In genomic region chr5:146556884-146557283, GRCh38 we compare ENCODE assay signal across 16 cellular contexts. TPM values are rescaled to one million over a fixed set of nuclear protein-coding genes. Genes with fewer than 3 reads are reported as not detected.
DNase-seq lines count a peak whose midpoint lies in the region; FAIRE-seq and TF ChIP-seq lines count a peak whose summit lies in the region.
"Not testable (repeated sequence)": the region's sequence is repeated elsewhere in the genome, so short reads cannot be mapped to it uniquely, and the experiment has no call there.
"Had no signal": no experiment of that assay in that cellular context is flagged by ENCODE, and none has a peak within 500 bp of the region (broad histone marks: within the 10 kb centered on the region; RNA-seq: fewer than 3 reads in every experiment).

No MANE protein-coding gene starts in this region.

- H3K23ac ChIP-seq in H1 (ENCODE audit: insufficient read length); neuronal stem cell (ENCODE audit: low read depth, low read length, poor library complexity): not testable (repeated sequence)

- not testable (repeated sequence) for H3K27ac ChIP-seq in OCI-LY7 (ENCODE audit: low read depth, low read length, poor library complexity, severe bottlenecking); H1 (ENCODE audit: low read depth, low read length); neuronal stem cell (replicated peaks; ENCODE audit: low read length)

- H4K8ac ChIP-seq in H1 (ENCODE audit: extremely low read depth, insufficient read depth, low read length); neuronal stem cell (ENCODE audit: low read depth, low read length): not testable (repeated sequence)

- H4K5ac ChIP-seq in H1 (ENCODE audit: insufficient read length, low read depth, low read length): not testable (repeated sequence)

- H3K18ac ChIP-seq in H1 (ENCODE audit: extremely low read depth, low read length): not testable (repeated sequence)
- peak overlapping the region; percentile 64 for H3K18ac ChIP-seq in neuronal stem cell (ENCODE audit: low read length)

- TF ChIP-seq RAD21 in H1 (IDR thresholded peaks at IDR 0.05 in 1 of 2, conservative IDR thresholded peaks at IDR 0.05 in 1 of 2; ENCODE audit: low read depth in 2 of 2, low read length in 2 of 2): peak; percentile 30 to 51; a peak in 3 of 4 replicates

- H3K36me3 ChIP-seq in BE2C; GM06990 (ENCODE audit: control insufficient read depth, insufficient read depth, low read length); OCI-LY7 (ENCODE audit: insufficient read depth, low read length); H1 (ENCODE audit: control insufficient read depth in 2 of 4, insufficient read depth in 4 of 4, low read length in 3 of 4); neuronal stem cell (replicated peaks in 1 of 2; ENCODE audit: control insufficient read depth in 2 of 2, insufficient read depth in 2 of 2, low read length in 2 of 2): not testable (repeated sequence)

- not testable (repeated sequence) for TF ChIP-seq POLR2A in H1 (IDR thresholded peaks at IDR 0.05; ENCODE audit: control extremely low read depth in 1 of 2, low read depth in 2 of 2, low read length in 2 of 2)

- not testable (repeated sequence) for H3K4me2 ChIP-seq in OCI-LY7 (ENCODE audit: low read length); H1 (ENCODE audit: insufficient read depth in 1 of 2, low read depth in 2 of 2, low read length in 2 of 2); neuronal stem cell (ENCODE audit: insufficient read depth, low read length, poor library complexity, severe bottlenecking)

- H2AK5ac ChIP-seq in H1 (ENCODE audit: low read depth, low read length); neuronal stem cell (ENCODE audit: low read depth, low read length): not testable (repeated sequence)

- not testable (repeated sequence) for H2BK5ac ChIP-seq in H1 (ENCODE audit: low read depth, low read length); neuronal stem cell (ENCODE audit: low read length)

- POLR2A ChIA-PET in OCI-LY7 (lab: Charles Lee); H1 (lab: Charles Lee; ENCODE audit: partially characterized antibody): not testable (repeated sequence)

- H3K79me2 ChIP-seq in OCI-LY7 (ENCODE audit: insufficient read depth, low read depth, low read length); H1 (ENCODE audit: control insufficient read depth in 1 of 2, insufficient read depth in 2 of 2, low read length in 2 of 2): not testable (repeated sequence)

- H2AFZ ChIP-seq in OCI-LY7 (ENCODE audit: low read length); H1 (ENCODE audit: low read length); neuronal stem cell (ENCODE audit: low read length): not testable (repeated sequence)

- FAIRE-seq in H1 (lab: Jason Lieb, UNC): not testable (repeated sequence)

- H3K9me2 ChIP-seq in OCI-LY7 (ENCODE audit: insufficient read depth, low read length): not testable (repeated sequence)

- TF ChIP-seq EP300 in H1 (IDR thresholded peaks at IDR 0.05; ENCODE audit: borderline replicate concordance in 1 of 2, low read depth in 2 of 2, low read length in 2 of 2): not testable (repeated sequence)

- H2BK12ac ChIP-seq in H1 (ENCODE audit: low read depth, low read length); neuronal stem cell (ENCODE audit: low read length): not testable (repeated sequence)

- H3K9ac ChIP-seq in H1 (replicated peaks in 1 of 4; ENCODE audit: extremely low read depth in 1 of 4, low read depth in 3 of 4, low read length in 3 of 4); neuronal stem cell (ENCODE audit: low read depth, low read length, poor library complexity): not testable (repeated sequence)

- H3K23me2 ChIP-seq in H1 (ENCODE audit: low read depth, low read length): not testable (repeated sequence)

- intact Hi-C loops in OCI-LY7 (cut with micrococcal nuclease; ENCODE audit: unreplicated experiment): not testable (repeated sequence)

- not testable (repeated sequence) for H3K56ac ChIP-seq in H1 (replicated peaks; ENCODE audit: insufficient read length, low read depth, low read length)

- not testable (repeated sequence) for H3K4me3 ChIP-seq in BE2C (ENCODE audit: low read depth, low read length); GM06990 (replicated peaks; ENCODE audit: low read depth, low read length); OCI-LY7 (ENCODE audit: low read depth, low read length, poor library complexity, severe bottlenecking); H1 (ENCODE audit: extremely low read depth in 1 of 4, insufficient read depth in 2 of 4, low read depth in 3 of 4, low read length in 4 of 4); neuronal stem cell (ENCODE audit: low read length in 2 of 2)

- H3K14ac ChIP-seq in H1 (ENCODE audit: insufficient read length); neuronal stem cell (ENCODE audit: low read length): not testable (repeated sequence)

- not testable (repeated sequence) for H3K4ac ChIP-seq in H1 (replicated peaks; ENCODE audit: insufficient read length, low read depth, low read length); neuronal stem cell (ENCODE audit: low read length)

- TF ChIP-seq CTCF in BE2C (IDR thresholded peaks at IDR 0.05; ENCODE audit: low read depth, low read length): peak; percentile 34; the same call in 1 of the 2 replicates
- peak; percentile 39 for TF ChIP-seq CTCF in GM06990 (IDR thresholded peaks at IDR 0.05; ENCODE audit: insufficient read depth, low read length, poor library complexity, severe bottlenecking)
- peak; percentile 35 for TF ChIP-seq CTCF in GM12873 (IDR thresholded peaks at IDR 0.05; ENCODE audit: insufficient read depth, low read depth, low read length, missing control alignments)
- peak; percentile 14 for TF ChIP-seq CTCF in GM20000 (IDR thresholded peaks at IDR 0.05; ENCODE audit: extremely low read depth, missing control alignments)
- TF ChIP-seq CTCF in LNCAP (IDR thresholded peaks at IDR 0.05): 0 out of 2 replicates have a peak, but pooled peaks have one; percentile 11
- TF ChIP-seq CTCF in OCI-LY7 (conservative IDR thresholded peaks at IDR 0.05; ENCODE audit: low read length): peak; percentile 38; the same call in 1 of the 2 replicates
- TF ChIP-seq CTCF in H1 (IDR thresholded peaks at IDR 0.05; ENCODE audit: control extremely low read depth in 1 of 3, insufficient read depth in 1 of 3, low read depth in 1 of 3, low read length in 3 of 3): peak; percentile 24 to 38 (median 30); a peak in 3 of 4 replicates

- not testable (repeated sequence) for H3K4me1 ChIP-seq in BE2C; OCI-LY7 (ENCODE audit: insufficient read depth, low read length, poor library complexity, severe bottlenecking); H1 (replicated peaks in 1 of 4; ENCODE audit: control insufficient read depth in 3 of 4, insufficient read depth in 4 of 4, low read length in 3 of 4); neuronal stem cell (ENCODE audit: control insufficient read depth in 2 of 2, insufficient read depth in 1 of 2, low read depth in 1 of 2, low read length in 2 of 2)

- 95% methylated on average over 4 of the region's 4 CpGs; no CpG with 5 or more reads in 1 of the 2 experiments for WGBS in H1 (ENCODE audit: extremely low coverage in 1 of 2, insufficient coverage in 1 of 2, insufficient read length in 1 of 2, insufficient replicate concordance in 2 of 2, low coverage in 1 of 2, low lambda C conversion rate in 2 of 2, missing lambda C conversion rate in 1 of 2), 2 experiments
- no CpG with 5 or more reads among the region's 4 CpGs for WGBS in neuronal stem cell (ENCODE audit: extremely low coverage in 2 of 2, insufficient read length in 2 of 2, insufficient replicate concordance in 1 of 2), 2 donors

- not testable (repeated sequence) for DNase-seq in BE2C; GM06990 (ENCODE audit: extremely low read depth, insufficient read length); GM20000 (ENCODE audit: low spot score); OCI-LY7 (ENCODE audit: low spot score); H1 (ENCODE audit: low read depth in 1 of 2, low spot score in 2 of 2); neuronal stem cell (ENCODE audit: low spot score)

- not testable (repeated sequence) for H2BK120ac ChIP-seq in H1 (replicated peaks; ENCODE audit: low read depth, low read length); neuronal stem cell (ENCODE audit: low read depth, low read length)

- H3K79me1 ChIP-seq in H1 (ENCODE audit: low read depth, low read length); neuronal stem cell (ENCODE audit: low read depth, low read length): not testable (repeated sequence)

- H4K91ac ChIP-seq in H1 (replicated peaks; ENCODE audit: insufficient read length, low read length); neuronal stem cell (ENCODE audit: low read depth, low read length, poor library complexity): not testable (repeated sequence)

- CTCF ChIA-PET in OCI-LY7 (lab: Charles Lee; ENCODE audit: unreplicated experiment): not testable (repeated sequence)
- CTCF ChIA-PET in H1 (lab: Charles Lee; ENCODE audit: partially characterized antibody): interaction anchor here (0.6 to 4.0 kb wide), 5 partner anchors 9 to 409 kb away, joined by 3 to 14 read pairs (median 4); no protein-coding TSS in a partner anchor

- H3K9me3 ChIP-seq in BE2C; OCI-LY7 (ENCODE audit: low read length); H1 (ENCODE audit: insufficient read depth in 2 of 2, low read depth in 1 of 2, low read length in 1 of 2); neuronal stem cell (replicated peaks in 1 of 2; ENCODE audit: control insufficient read depth in 2 of 2, insufficient read depth in 1 of 2, low read depth in 1 of 2, low read length in 2 of 2): not testable (repeated sequence)

- not testable (repeated sequence) for H2BK20ac ChIP-seq in H1 (ENCODE audit: low read length)

- not testable (repeated sequence) for H3K27me3 ChIP-seq in BE2C; GM06990 (replicated peaks; ENCODE audit: control insufficient read depth, insufficient read depth, low read length); H1 (replicated peaks in 1 of 4; ENCODE audit: control insufficient read depth in 3 of 4, extremely low read depth in 1 of 4, insufficient read depth in 3 of 4, low read length in 3 of 4); neuronal stem cell (ENCODE audit: control insufficient read depth in 3 of 3, insufficient read depth in 3 of 3, low read depth in 1 of 3, low read length in 3 of 3)

- not testable (repeated sequence) for H4K20me1 ChIP-seq in OCI-LY7 (ENCODE audit: insufficient read depth, low read length); H1 (replicated peaks in 1 of 2; ENCODE audit: control insufficient read depth in 1 of 2, insufficient read depth in 2 of 2, low read length in 2 of 2)

- not testable (repeated sequence) for H2BK15ac ChIP-seq in H1 (ENCODE audit: low read length); neuronal stem cell (ENCODE audit: low read length)

- not testable (repeated sequence) for BruUV-seq in OCI-LY7 (replicated peaks; lab: Mats Ljungman, UMichigan)

RNA-seq across cellular contexts. Expression of gene GPR151, which starts 40.9 kb away (rescaled TPM):
- polyA plus RNA-seq in BE2C (2012; ENCODE audit: insufficient read depth, insufficient read length, low read depth): not detected
- not detected in 2 replicates for total RNA-seq in OCI-LY7 (2014; rRNA removed; shearing (Covaris generic))
- total RNA-seq in OCI-LY7 (2022): not detected in 2 replicates
- total RNA-seq in H1 (2021; fragmentation: NEBNext Ultra II Directional; extraction: Animal tissue kit (Norgen Biotek cat#: 25700)): not detected in 2 replicates
- polyA plus RNA-seq in H1 (2011; rRNA removed): 0.03 TPM in 1 of 2 replicates, not detected in the other
- not detected for polyA plus RNA-seq in H1 (2011; cell fraction: cytosol; rRNA removed)
- not detected for polyA plus RNA-seq in H1 (2011; cell fraction: nucleus; rRNA removed)
- polyA plus RNA-seq in H1 (2012, experiment 1 of 2): not detected in 4 replicates
- not detected for polyA plus RNA-seq in H1 (2012, experiment 2 of 2)
- not detected for polyA plus RNA-seq in H1 (2013, experiment 1 of 2)
- not detected for polyA plus RNA-seq in H1 (2013, experiment 2 of 2)
- polyA minus RNA-seq in H1 (2011; rRNA and poly(A)+ RNA removed): 0.10 and 0.28 TPM in 2 replicates
- polyA minus RNA-seq in H1 (2011; cell fraction: cytosol; rRNA and poly(A)+ RNA removed): not detected
- polyA minus RNA-seq in H1 (2011; cell fraction: nucleus; rRNA and poly(A)+ RNA removed): not detected
- polyA plus RNA-seq in neuronal stem cell (2013, experiment 1 of 2): not detected
- not detected for polyA plus RNA-seq in neuronal stem cell (2013, experiment 2 of 2)
- total RNA-seq: Calu3; CD8-positive, alpha-beta T cell; GM12878; GM23248; H7; LHCN-M2 had no signal
- polyA plus RNA-seq: A549, GM23248, IgD-negative memory B cell had no signal
